In the genomic region with DNA sequence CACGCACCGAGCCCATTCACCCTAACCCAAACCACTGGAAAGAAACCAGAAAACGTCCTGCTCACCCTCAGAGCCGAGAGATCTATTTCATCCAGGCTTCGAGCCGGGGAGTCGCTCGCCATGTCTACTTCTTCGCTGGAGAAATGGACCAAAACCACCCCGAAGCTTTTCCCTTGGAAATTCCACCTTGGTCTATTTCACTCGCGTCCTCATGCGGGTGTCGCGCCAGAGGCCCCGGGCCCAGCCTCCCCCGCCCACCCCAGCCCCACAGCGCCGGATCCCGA, we compare ENCODE assay signal across 8 cellular contexts. TPM values are rescaled to one million over a fixed set of nuclear protein-coding genes. Genes with fewer than 3 reads are reported as not detected.
DNase-seq lines count a peak whose midpoint lies in the region; ATAC-seq and TF ChIP-seq lines count a peak whose summit lies in the region.

No MANE protein-coding gene starts in this region.

- no peak for DNase-seq in AG04449 (ENCODE audit: low read depth, low spot score)
- no peak for DNase-seq in stimulated activated naive B cell treated with anti-CD40 and anti-IgM and Interleukin-4, amounts not matched to agents 10 μg/mL and 1 μg/mL and 100 μg/mL, for 72 hours
- no peak for DNase-seq in MV-4-11 (lab: John Stamatoyannopoulos, UW)
- DNase-seq in SIG-M5 (lab: John Stamatoyannopoulos, UW) = no peak

- H3K9me3 ChIP-seq in HEK293 (ENCODE audit: control insufficient read depth, insufficient read depth, low read depth, low read length) (no peaks in the 10 kb centered on the region), iPS-15b (ENCODE audit: control insufficient read depth, insufficient read depth, low read length) (no peaks in the 10 kb centered on the region)

- ATAC-seq in activated T-helper 17 cell treated with anti-CD3 and anti-CD28 coated beads, Interleukin-2, amount 50 U/mL, for 72 hours (replicated peaks) = no peak
- ATAC-seq in stimulated activated naive B cell treated with anti-CD40 and anti-IgM and Interleukin-4, amounts not matched to agents 10 μg/mL and 1 μg/mL and 100 μg/mL, for 72 hours (replicated peaks) = peak; percentile 4 to 6
- no peak for ATAC-seq in HG02885 (IDR thresholded peaks at IDR 0.05; ENCODE audit: poor library complexity, unreplicated experiment)

- POLR2A ChIA-PET in AG04449 (lab: Yijun Ruan, JAX) = interaction anchor here (0.6 to 0.7 kb wide), 3 partner anchors 20 to 410 kb away, joined by 3 to 5 read pairs (median 3); no protein-coding TSS in a partner anchor
- POLR2A ChIA-PET in HEK293 (lab: Yijun Ruan, JAX) = interaction anchor here (0.6 to 1.3 kb wide), 4 partner anchors 14 to 266 kb away, joined by 3 to 6 read pairs (median 3); no protein-coding TSS in a partner anchor

- peaks cover 29% of the 10 kb centered on the region for H3K4me1 Mint-ChIP-seq in activated T-helper 17 cell treated with anti-CD3 and anti-CD28 coated beads, Interleukin-2, amount 50 U/mL, for 72 hours
- H3K4me1 Mint-ChIP-seq in stimulated activated naive B cell treated with anti-CD40 and anti-IgM and Interleukin-4, amounts not matched to agents 10 μg/mL and 1 μg/mL and 100 μg/mL, for 72 hours = peaks cover 24 to 45% of the 10 kb centered on the region in 2 donors

- H3K27ac ChIP-seq in HEK293 (ENCODE audit: extremely low read depth, low read depth, low read length) = peak overlapping the region; percentile 80; the same call in 1 of the 2 replicates

- no peaks in the 10 kb centered on the region for H3K9me3 Mint-ChIP-seq in activated T-helper 17 cell treated with anti-CD3 and anti-CD28 coated beads, Interleukin-2, amount 50 U/mL, for 72 hours
- H3K9me3 Mint-ChIP-seq in stimulated activated naive B cell treated with anti-CD40 and anti-IgM and Interleukin-4, amounts not matched to agents 10 μg/mL and 1 μg/mL and 100 μg/mL, for 72 hours = no peaks in the 10 kb centered on the region

- H3K4me1 ChIP-seq in HEK293 (ENCODE audit: control insufficient read depth, insufficient read depth, low read length) (no peaks in the 10 kb centered on the region), iPS-15b (ENCODE audit: control insufficient read depth, insufficient read depth, low read length) (peaks cover 15% of the 10 kb centered on the region)

- H3K9ac ChIP-seq in iPS-15b (ENCODE audit: low read depth, low read length) = no peak overlapping the region

- H3K4me3 ChIP-seq in AG04449 (ENCODE audit: low read depth, low read length) = peak overlapping the region; percentile 76
- H3K4me3 ChIP-seq in HEK293 (ENCODE audit: low read depth, low read length) = peak overlapping the region; percentile 81
- H3K4me3 ChIP-seq in iPS-15b (ENCODE audit: low read depth, low read length) = peak overlapping the region; percentile 96

- H3K4me3 Mint-ChIP-seq in activated T-helper 17 cell treated with anti-CD3 and anti-CD28 coated beads, Interleukin-2, amount 50 U/mL, for 72 hours = peak overlapping the region; percentile 99
- peak overlapping the region; percentile 94 to 96 for H3K4me3 Mint-ChIP-seq in stimulated activated naive B cell treated with anti-CD40 and anti-IgM and Interleukin-4, amounts not matched to agents 10 μg/mL and 1 μg/mL and 100 μg/mL, for 72 hours

- peak overlapping the region; percentile 84 for H3K27ac Mint-ChIP-seq in activated T-helper 17 cell treated with anti-CD3 and anti-CD28 coated beads, Interleukin-2, amount 50 U/mL, for 72 hours
- peak overlapping the region; percentile 31 for H3K27ac Mint-ChIP-seq in stimulated activated naive B cell treated with anti-CD40 and anti-IgM and Interleukin-4, amounts not matched to agents 10 μg/mL and 1 μg/mL and 100 μg/mL, for 72 hours

- no peaks in the 10 kb centered on the region for H3K27me3 Mint-ChIP-seq in activated T-helper 17 cell treated with anti-CD3 and anti-CD28 coated beads, Interleukin-2, amount 50 U/mL, for 72 hours
- H3K27me3 Mint-ChIP-seq in stimulated activated naive B cell treated with anti-CD40 and anti-IgM and Interleukin-4, amounts not matched to agents 10 μg/mL and 1 μg/mL and 100 μg/mL, for 72 hours = peaks cover 21 to 28% of the 10 kb centered on the region in 2 donors

- H3K36me3 ChIP-seq in HEK293 (ENCODE audit: control insufficient read depth in 2 of 2, insufficient read depth in 1 of 2, low read length in 2 of 2) = no peaks in the 10 kb centered on the region
- no peaks in the 10 kb centered on the region for H3K36me3 ChIP-seq in iPS-15b (ENCODE audit: control insufficient read depth, insufficient read depth, low read length)

- no peak for TF ChIP-seq CTCF in AG04449 (IDR thresholded peaks at IDR 0.05; ENCODE audit: insufficient read depth, low read length, missing control alignments)
- TF ChIP-seq CTCF in HEK293 (tag by site-specific recombination; IDR thresholded peaks at IDR 0.05) = no peak

- CTCF ChIA-PET in AG04449 (lab: Yijun Ruan, JAX) = interaction anchor here (0.6 to 3.7 kb wide), 4 partner anchors 8 to 498 kb away, joined by 4 to 15 read pairs (median 6); no protein-coding TSS in a partner anchor
- CTCF ChIA-PET in HEK293 (lab: Yijun Ruan, JAX) = interaction anchor here (0.6 to 1.5 kb wide), 4 partner anchors 8 to 1013 kb away, joined by 3 to 6 read pairs (median 4); no protein-coding TSS in a partner anchor

- peaks cover 12% of the 10 kb centered on the region for H3K36me3 Mint-ChIP-seq in activated T-helper 17 cell treated with anti-CD3 and anti-CD28 coated beads, Interleukin-2, amount 50 U/mL, for 72 hours (ENCODE audit: low read depth)
- no peaks in the 10 kb centered on the region for H3K36me3 Mint-ChIP-seq in stimulated activated naive B cell treated with anti-CD40 and anti-IgM and Interleukin-4, amounts not matched to agents 10 μg/mL and 1 μg/mL and 100 μg/mL, for 72 hours

- H3K27me3 ChIP-seq in iPS-15b (ENCODE audit: control insufficient read depth, insufficient read depth, low read length) = peaks cover 19% of the 10 kb centered on the region

TF ChIP-seq in HEK293, 187 proteins besides CTCF, POLR2A, EP300 and RAD21:
- TF ChIP-seq, protein P1, sequence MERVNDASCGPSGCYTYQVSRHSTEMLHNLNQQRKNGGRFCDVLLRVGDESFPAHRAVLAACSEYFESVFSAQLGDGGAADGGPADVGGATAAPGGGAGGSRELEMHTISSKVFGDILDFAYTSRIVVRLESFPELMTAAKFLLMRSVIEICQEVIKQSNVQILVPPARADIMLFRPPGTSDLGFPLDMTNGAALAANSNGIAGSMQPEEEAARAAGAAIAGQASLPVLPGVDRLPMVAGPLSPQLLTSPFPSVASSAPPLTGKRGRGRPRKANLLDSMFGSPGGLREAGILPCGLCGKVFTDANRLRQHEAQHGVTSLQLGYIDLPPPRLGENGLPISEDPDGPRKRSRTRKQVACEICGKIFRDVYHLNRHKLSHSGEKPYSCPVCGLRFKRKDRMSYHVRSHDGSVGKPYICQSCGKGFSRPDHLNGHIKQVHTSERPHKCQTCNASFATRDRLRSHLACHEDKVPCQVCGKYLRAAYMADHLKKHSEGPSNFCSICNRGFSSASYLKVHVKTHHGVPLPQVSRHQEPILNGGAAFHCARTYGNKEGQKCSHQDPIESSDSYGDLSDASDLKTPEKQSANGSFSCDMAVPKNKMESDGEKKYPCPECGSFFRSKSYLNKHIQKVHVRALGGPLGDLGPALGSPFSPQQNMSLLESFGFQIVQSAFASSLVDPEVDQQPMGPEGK (tag by site-specific recombination; IDR thresholded peaks at IDR 0.05) = no peak
- TF ChIP-seq ZNF621 (tag by site-specific recombination; IDR thresholded peaks at IDR 0.05) (no peak), ZNF214 (tag by site-specific recombination; IDR thresholded peaks at IDR 0.05; ENCODE audit: borderline replicate concordance) (no peak), ZNF24 (tag by site-specific recombination; IDR thresholded peaks at IDR 0.05) (no peak), GLIS1 (tag by site-specific recombination; IDR thresholded peaks at IDR 0.05) (no peak), ZNF341 (tag by site-specific recombination; IDR thresholded peaks at IDR 0.05; ENCODE audit: low read depth) (no peak), PRDM1 (tag by site-specific recombination; IDR thresholded peaks at IDR 0.05) (no peak), SP3 (tag by site-specific recombination; IDR thresholded peaks at IDR 0.05) (no peak), TCF7L2 (IDR thresholded peaks at IDR 0.05; ENCODE audit: borderline replicate concordance, low read depth, low read length) (no peak), ZNF660 (tag by site-specific recombination; IDR thresholded peaks at IDR 0.05) (no peak)
- TF ChIP-seq, protein P2, sequence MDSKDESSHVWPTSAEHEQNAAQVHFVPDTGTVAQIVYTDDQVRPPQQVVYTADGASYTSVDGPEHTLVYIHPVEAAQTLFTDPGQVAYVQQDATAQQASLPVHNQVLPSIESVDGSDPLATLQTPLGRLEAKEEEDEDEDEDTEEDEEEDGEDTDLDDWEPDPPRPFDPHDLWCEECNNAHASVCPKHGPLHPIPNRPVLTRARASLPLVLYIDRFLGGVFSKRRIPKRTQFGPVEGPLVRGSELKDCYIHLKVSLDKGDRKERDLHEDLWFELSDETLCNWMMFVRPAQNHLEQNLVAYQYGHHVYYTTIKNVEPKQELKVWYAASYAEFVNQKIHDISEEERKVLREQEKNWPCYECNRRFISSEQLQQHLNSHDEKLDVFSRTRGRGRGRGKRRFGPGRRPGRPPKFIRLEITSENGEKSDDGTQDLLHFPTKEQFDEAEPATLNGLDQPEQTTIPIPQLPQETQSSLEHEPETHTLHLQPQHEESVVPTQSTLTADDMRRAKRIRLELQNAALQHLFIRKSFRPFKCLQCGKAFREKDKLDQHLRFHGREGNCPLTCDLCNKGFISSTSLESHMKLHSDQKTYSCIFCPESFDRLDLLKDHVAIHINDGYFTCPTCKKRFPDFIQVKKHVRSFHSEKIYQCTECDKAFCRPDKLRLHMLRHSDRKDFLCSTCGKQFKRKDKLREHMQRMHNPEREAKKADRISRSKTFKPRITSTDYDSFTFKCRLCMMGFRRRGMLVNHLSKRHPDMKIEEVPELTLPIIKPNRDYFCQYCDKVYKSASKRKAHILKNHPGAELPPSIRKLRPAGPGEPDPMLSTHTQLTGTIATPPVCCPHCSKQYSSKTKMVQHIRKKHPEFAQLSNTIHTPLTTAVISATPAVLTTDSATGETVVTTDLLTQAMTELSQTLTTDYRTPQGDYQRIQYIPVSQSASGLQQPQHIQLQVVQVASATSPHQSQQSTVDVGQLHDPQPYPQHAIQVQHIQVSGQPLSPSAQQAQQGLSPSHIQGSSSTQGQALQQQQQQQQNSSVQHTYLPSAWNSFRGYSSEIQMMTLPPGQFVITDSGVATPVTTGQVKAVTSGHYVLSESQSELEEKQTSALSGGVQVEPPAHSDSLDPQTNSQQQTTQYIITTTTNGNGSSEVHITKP (tag by site-specific recombination; IDR thresholded peaks at IDR 0.05) = no peak
TF ChIP-seq in HEK293: peak in this region for 0.

RNA-seq across cellular contexts. Expression of gene TNIK, which starts 0.3 kb away (rescaled TPM):
- total RNA-seq in activated T-helper 17 cell treated with anti-CD3 and anti-CD28 coated beads, Interleukin-2, amount 50 U/mL, for 72 hours = 10 to 100 TPM; 28.6 to 43.8 TPM

Comparison
In these comparisons a context has a peak if more than half of its experiments do, and no peak if none do; other contexts are left out.
1. ATAC-seq: peak in stimulated activated naive B cell treated with anti-CD40 and anti-IgM and Interleukin-4, amounts not matched to agents 10 μg/mL and 1 μg/mL and 100 μg/mL, for 72 hours (2 of 2); none in activated T-helper 17 cell treated with anti-CD3 and anti-CD28 coated beads, Interleukin-2, amount 50 U/mL, for 72 hours (single experiment) and HG02885 (single experiment).
2. Peak in every context shown above with its lines, with median percentiles within 50 percentile points of each other: H3K4me3 ChIP-seq.